ENCODE assay signal across 18 cellular contexts in genomic region chr7:38220452-38220851, GRCh38. TPM values are rescaled to one million over a fixed set of nuclear protein-coding genes. Genes with fewer than 3 reads are reported as not detected.
DNase-seq lines count a peak whose midpoint lies in the region; ATAC-seq, FAIRE-seq and TF ChIP-seq lines count a peak whose summit lies in the region.
"Had no signal": no experiment of that assay in that cellular context is flagged by ENCODE, and none has a peak within 500 bp of the region (broad histone marks: within the 10 kb centered on the region; RNA-seq: fewer than 3 reads in every experiment).

No MANE protein-coding gene starts in this region.

- H3K4me1 Mint-ChIP-seq in glutamatergic neuron (ENCODE audit: low read depth, unreplicated experiment) = peaks cover 5% of the 10 kb centered on the region
- H3K4me1 Mint-ChIP-seq in CD14-positive monocyte = peaks cover 25% of the 10 kb centered on the region

- ATAC-seq in GM19023 (IDR thresholded peaks at IDR 0.05; ENCODE audit: unreplicated experiment) = peak; percentile 49
- ATAC-seq in HG03432 (IDR thresholded peaks at IDR 0.05; ENCODE audit: unreplicated experiment) = peak; percentile 39
- ATAC-seq in GM21825 (IDR thresholded peaks at IDR 0.05; ENCODE audit: unreplicated experiment) = no peak
- ATAC-seq: left lung had no signal

- TF ChIP-seq POLR2A in GM12891 (IDR thresholded peaks at IDR 0.05; ENCODE audit: low read depth, low read length) = no peak

- H3K27me3 Mint-ChIP-seq in glutamatergic neuron (ENCODE audit: unreplicated experiment) (no peaks in the 10 kb centered on the region), CD14-positive monocyte (ENCODE audit: low read depth in 3 of 3) (no peaks in the 10 kb centered on the region)
- H3K27me3 Mint-ChIP-seq: activated B cell treated with CpG ODN at 0.5 μM for 24 hours, B cell had no signal

- H3K36me3 Mint-ChIP-seq in glutamatergic neuron (ENCODE audit: unreplicated experiment) (no peaks in the 10 kb centered on the region), CD14-positive monocyte (peaks cover 59 to 60% of the 10 kb centered on the region in 2 donors)

- no peak overlapping the region for H3K4me3 Mint-ChIP-seq in glutamatergic neuron (ENCODE audit: unreplicated experiment)
- no peak overlapping the region for H3K4me3 Mint-ChIP-seq in CD14-positive monocyte
- H3K4me3 Mint-ChIP-seq: activated B cell treated with CpG ODN at 0.5 μM for 24 hours, B cell had no signal

- H3K27ac Mint-ChIP-seq in glutamatergic neuron (ENCODE audit: unreplicated experiment) (peak overlapping the region; percentile 24), CD14-positive monocyte (no peak overlapping the region)
- H3K27ac Mint-ChIP-seq: activated B cell treated with CpG ODN at 0.5 μM for 24 hours, B cell had no signal

- no peak for TF ChIP-seq CTCF in glutamatergic neuron (IDR thresholded peaks at IDR 0.05; ENCODE audit: partially characterized antibody, unreplicated experiment)
- no peak for TF ChIP-seq CTCF in CD14-positive monocyte (IDR thresholded peaks at IDR 0.05)

- intact Hi-C loops in CD14-positive monocyte (cut with micrococcal nuclease) = loop anchor here in 1 of 2 donors (5.0 kb wide), 1 partner anchor 113 kb away; no protein-coding TSS in a partner anchor

- no peak for DNase-seq in GM12891 (ENCODE audit: insufficient read length, low spot score)
- DNase-seq in glutamatergic neuron = no peak
- DNase-seq in HUDEP-2 (lab: John Stamatoyannopoulos, UW; ENCODE audit: unreplicated experiment in 76 of 76) = no peak
- no peak for DNase-seq in CD14-positive monocyte (ENCODE audit: low spot score)
- DNase-seq in stimulated activated CD8-positive, alpha-beta memory T cell treated with anti-CD3 and anti-CD28 coated beads, Interleukin-4, amount 100 ng/mL, for 48 hours = no peak
- DNase-seq: activated B cell treated with CpG ODN at 0.5 μM for 24 hours, DMS53, GM23248, left lung, MM.1S, NCI-H2029, NCI-H510A, ovary, upper lobe of left lung had no signal

- FAIRE-seq in GM12891 (lab: Jason Lieb, UNC) = peak; percentile 51

- H3K9me3 Mint-ChIP-seq in glutamatergic neuron (ENCODE audit: unreplicated experiment) (peaks cover 1% of the 10 kb centered on the region), CD14-positive monocyte (no peaks in the 10 kb centered on the region)
- H3K9me3 Mint-ChIP-seq: activated B cell treated with CpG ODN at 0.5 μM for 24 hours had no signal

TF ChIP-seq in GM12891, 5 proteins besides CTCF, POLR2A, EP300 and RAD21:
- TF ChIP-seq SPI1 (IDR thresholded peaks at IDR 0.05; ENCODE audit: low read depth, low read length) (no peak), PAX5 (IDR thresholded peaks at IDR 0.05; ENCODE audit: insufficient read depth, low read length, severe bottlenecking) (no peak), POLR2AphosphoS5 (IDR thresholded peaks at IDR 0.05; ENCODE audit: low read depth, low read length) (no peak), TAF1 (IDR thresholded peaks at IDR 0.05; ENCODE audit: low read depth, low read length) (no peak), POU2F2 (IDR thresholded peaks at IDR 0.05; ENCODE audit: low read depth, low read length) (no peak)

RNA-seq across cellular contexts. Expression of gene STARD3NL, which starts 42.4 kb away (rescaled TPM):
- 50.1 TPM for polyA plus RNA-seq in GM12891 (2012; ENCODE audit: low read depth, missing spikeins)
- total RNA-seq in glutamatergic neuron (ENCODE audit: unreplicated experiment) = 158 TPM
- polyA plus RNA-seq in CD14-positive monocyte = 100 to 1,000 TPM in 1 of 2 donors, 10 to 100 TPM in 1; 86.8 to 100 TPM
